1 cellular context compared by ENCODE assay signal in genomic region chr22:40620464-40621046, GRCh38.
A peak's percentile ranks its signal among the peaks of the same experiment; 100 is the strongest.
TF ChIP-seq lines count a peak whose summit lies in the region.

No MANE protein-coding gene starts in this region.

TF ChIP-seq in HepG2, 621 proteins besides CTCF, POLR2A, EP300 and RAD21:
- TF ChIP-seq ZSCAN31 (CRISPR knock-in tag; IDR thresholded peaks at IDR 0.05; ENCODE audit: low read depth) (no peak), ZNF260 (CRISPR knock-in tag; IDR thresholded peaks at IDR 0.05; ENCODE audit: borderline replicate concordance, low read depth) (no peak), TFDP2 (CRISPR knock-in tag; IDR thresholded peaks at IDR 0.05) (no peak), NR1H2 (CRISPR knock-in tag; IDR thresholded peaks at IDR 0.05; ENCODE audit: borderline replicate concordance, low read depth) (no peak), ZNF234 (CRISPR knock-in tag; conservative IDR thresholded peaks at IDR 0.05) (peak; percentile 100), FOSL2 (CRISPR knock-in tag; IDR thresholded peaks at IDR 0.05) (0 out of 2 replicates have a peak, but pooled peaks have one; percentile 18)
